20 cellular contexts compared by ENCODE assay signal in genomic region chr5:9062873-9063272, GRCh38.
A peak's percentile ranks its signal among the peaks of the same experiment; 100 is the strongest.
DNase-seq lines count a peak whose midpoint lies in the region; ATAC-seq and TF ChIP-seq lines count a peak whose summit lies in the region.
"Had no signal": no experiment of that assay in that cellular context is flagged by ENCODE, and none has a peak within 500 bp of the region (broad histone marks: within the 10 kb centered on the region; RNA-seq: fewer than 3 reads in every experiment).

No MANE protein-coding gene starts in this region.

- TF ChIP-seq POLR2A in IMR-90 (IDR thresholded peaks at IDR 0.05; ENCODE audit: low read depth, low read length): no peak

- H3K4me3 ChIP-seq in IMR-90 (ENCODE audit: insufficient read depth, low read depth, low read length) (no peak overlapping the region), upper lobe of right lung (no peak overlapping the region)
- H3K4me3 ChIP-seq: prostate gland, SJCRH30, suprapubic skin had no signal

- H3K4me1 ChIP-seq in IMR-90 (ENCODE audit: control insufficient read depth, insufficient read depth, low read length) (peaks cover 16% of the 10 kb centered on the region), upper lobe of right lung (peaks cover 3% of the 10 kb centered on the region)
- H3K4me1 ChIP-seq: prostate gland, SJCRH30 had no signal

- H3K27ac ChIP-seq in IMR-90 (ENCODE audit: insufficient read depth, low read length) (no peak overlapping the region), upper lobe of right lung (peak overlapping the region; percentile 59)
- H3K27ac ChIP-seq: prostate gland, SJCRH30, suprapubic skin had no signal

- 0 out of 2 replicates have a peak overlapping the region, but pooled peaks have one; percentile 19 for H3K14ac ChIP-seq in IMR-90 (replicated peaks; ENCODE audit: low read depth, low read length)

- TF ChIP-seq CTCF in IMR-90 (conservative IDR thresholded peaks at IDR 0.05; ENCODE audit: low read depth, low read length): no peak
- no peak for TF ChIP-seq CTCF in upper lobe of right lung (IDR thresholded peaks at IDR 0.05)

- H2BK15ac ChIP-seq in IMR-90 (ENCODE audit: low read depth, low read length): peak overlapping the region; percentile 58

- POLR2A ChIA-PET in IMR-90 (lab: Charles Lee; ENCODE audit: unreplicated experiment): no interaction called here

- CTCF ChIA-PET in IMR-90 (lab: Yijun Ruan, JAX): interaction anchor here (0.9 kb wide), 1 partner anchor 16 kb away, joined by 3 read pairs; no protein-coding TSS in a partner anchor

- H3K9me1 ChIP-seq in IMR-90 (ENCODE audit: insufficient read depth, low read length): peaks cover 13% of the 10 kb centered on the region

- peak overlapping the region; percentile 16; the same call in 1 of the 2 replicates for H2BK120ac ChIP-seq in IMR-90 (ENCODE audit: low read depth, low read length)

- H2BK20ac ChIP-seq in IMR-90 (ENCODE audit: low read depth, low read length): peak overlapping the region; percentile 55; the same call in 1 of the 2 replicates

- intact Hi-C loops in IMR-90 (cut with micrococcal nuclease) (loop anchor here (10.0 kb wide), 1 partner anchor 482 kb away; the partner anchor contains the start of gene SEMA5A), upper lobe of right lung (cut with DNase I) (no loop called here)

- no peak for DNase-seq in IMR-90
- DNase-seq in upper lobe of right lung: no peak
- DNase-seq in H4 (ENCODE audit: low spot score): no peak
- DNase-seq in globus pallidus (ENCODE audit: low spot score): no peak
- DNase-seq: activated B cell treated with CpG ODN at 0.5 μM for 24 hours; activated CD8-positive, alpha-beta T cell treated with anti-CD3 and anti-CD28 coated beads, Interleukin-2, amount 10 ng/mL, durations not matched to agents 7 days and 5 days; activated T-cell treated with anti-CD3 and anti-CD28 coated beads, Interleukin-2, amount 50 U/mL, for 48 hours; Calu3; HFFc6; left cardiac atrium; NCI-H69; SJCRH30; small intestine; stimulated activated CD4-positive, alpha-beta T cell treated with anti-CD3 and anti-CD28 coated beads, Interleukin-4, amount 100 ng/mL, for 4 hours; T-helper 17 cell had no signal

- no TSS peak for BruUV-seq in IMR-90 (replicated peaks; lab: Mats Ljungman, UMichigan)

- peak overlapping the region; percentile 9; the same call in 1 of the 2 replicates for H4K5ac ChIP-seq in IMR-90 (ENCODE audit: low read depth, low read length)

- H3K9ac ChIP-seq in IMR-90 (ENCODE audit: low read depth, low read length): no peak overlapping the region

- no peak overlapping the region for H2AFZ ChIP-seq in IMR-90 (replicated peaks; ENCODE audit: low read length, poor library complexity)

- H3K23ac ChIP-seq in IMR-90 (ENCODE audit: low read depth, low read length): no peak overlapping the region

- H3K56ac ChIP-seq in IMR-90 (ENCODE audit: extremely low read depth, insufficient read depth, low read length): no peak overlapping the region

- no peak overlapping the region for H2BK5ac ChIP-seq in IMR-90 (ENCODE audit: low read depth, low read length, poor library complexity, severe bottlenecking)

- no peak for TF ChIP-seq RAD21 in IMR-90 (IDR thresholded peaks at IDR 0.05; ENCODE audit: low read length)

- no peaks in the 10 kb centered on the region for H3K27me3 ChIP-seq in IMR-90 (ENCODE audit: control insufficient read depth, insufficient read depth, low read length)
- no peaks in the 10 kb centered on the region for H3K27me3 ChIP-seq in upper lobe of right lung
- H3K27me3 ChIP-seq: SJCRH30, suprapubic skin had no signal

- H4K8ac ChIP-seq in IMR-90 (ENCODE audit: low read depth in 2 of 2, low read length in 2 of 2): no peak overlapping the region

- H4K20me1 ChIP-seq in IMR-90 (ENCODE audit: insufficient read depth, low read length): no peaks in the 10 kb centered on the region

- no CpG with 5 or more reads among the region's 11 CpGs for WGBS in IMR-90 (ENCODE audit: extremely low coverage in 2 of 2, insufficient read length in 1 of 2), 2 experiments

- H2AK9ac ChIP-seq in IMR-90 (replicated peaks; ENCODE audit: low read depth, low read length, poor library complexity): no peak overlapping the region

- no peak overlapping the region for H3K4me2 ChIP-seq in IMR-90 (ENCODE audit: low read depth, low read length)

- H2AK5ac ChIP-seq in IMR-90 (ENCODE audit: low read depth, low read length): peak overlapping the region; percentile 59

- H3K4ac ChIP-seq in IMR-90 (ENCODE audit: low read depth, low read length): peak overlapping the region; percentile 3

- peak overlapping the region; percentile 50 for H4K91ac ChIP-seq in IMR-90 (ENCODE audit: insufficient read depth, low read depth, low read length)

- peak overlapping the region; percentile 7 for H3K18ac ChIP-seq in IMR-90 (ENCODE audit: low read depth, low read length)

- H3K9me3 ChIP-seq in IMR-90 (ENCODE audit: control insufficient read depth, insufficient read depth, low read length) (no peaks in the 10 kb centered on the region), upper lobe of right lung (no peaks in the 10 kb centered on the region)
- H3K9me3 ChIP-seq: prostate gland, SJCRH30, suprapubic skin had no signal

- ATAC-seq in GM18868 (IDR thresholded peaks at IDR 0.05; ENCODE audit: unreplicated experiment) (peak; percentile 78), HG02678 (IDR thresholded peaks at IDR 0.05; ENCODE audit: unreplicated experiment) (peak; percentile 58), IMR-90 (ENCODE audit: low read depth) (no peak), upper lobe of right lung (peak; percentile 30), GM18517 (IDR thresholded peaks at IDR 0.05; ENCODE audit: unreplicated experiment) (no peak)
- ATAC-seq: activated CD8-positive, alpha-beta T cell treated with anti-CD3 and anti-CD28 coated beads, Interleukin-2, amount 10 ng/mL, durations not matched to agents 7 days and 5 days; left cardiac atrium; T-helper 17 cell had no signal

- H3K36me3 ChIP-seq in IMR-90 (ENCODE audit: control insufficient read depth, insufficient read depth, low read length): peaks cover 16% of the 10 kb centered on the region
- H3K36me3 ChIP-seq in upper lobe of right lung: no peaks in the 10 kb centered on the region
- H3K36me3 ChIP-seq: prostate gland, SJCRH30, suprapubic skin had no signal

- dilution Hi-C loops in IMR-90 (cut with HindIII; ENCODE audit: low sequenced_read_pairs, unreplicated experiment): no loop called here

- peaks cover 0 to 25% of the 10 kb centered on the region in 2 experiments; a peak in 2 of 4 replicates for H3K79me1 ChIP-seq in IMR-90 (ENCODE audit: low read depth in 1 of 2, low read length in 2 of 2)

- in situ Hi-C loops in IMR-90 (cut with MboI; ENCODE audit: low sequenced_read_pairs): loop anchor here (25.0 kb wide), 1 partner anchor 1176 kb away; no protein-coding TSS in a partner anchor

TF ChIP-seq in IMR-90, 13 proteins besides CTCF, POLR2A, EP300 and RAD21:
- TF ChIP-seq NFE2L2 (IDR thresholded peaks at IDR 0.05; ENCODE audit: low read depth, low read length) (no peak), MAZ (IDR thresholded peaks at IDR 0.05; ENCODE audit: borderline replicate concordance, low read depth, low read length) (no peak), CEBPB (IDR thresholded peaks at IDR 0.05; ENCODE audit: low read depth, low read length) (no peak), FOS (IDR thresholded peaks at IDR 0.05; ENCODE audit: low read depth, low read length) (no peak), CHD1 (IDR thresholded peaks at IDR 0.05; ENCODE audit: low read depth, low read length) (no peak), USF2 (IDR thresholded peaks at IDR 0.05; ENCODE audit: low read depth, low read length) (no peak), RFX5 (IDR thresholded peaks at IDR 0.05; ENCODE audit: low read depth, low read length) (no peak), MXI1 (IDR thresholded peaks at IDR 0.05; ENCODE audit: borderline replicate concordance, low read depth, low read length) (no peak)

Comparison
In these comparisons a context has a peak if more than half of its experiments do, and no peak if none do; other contexts are left out.
1. ATAC-seq: peak in GM18868 (single experiment), HG02678 (single experiment) and upper lobe of right lung (single experiment); none in IMR-90 (single experiment) and GM18517 (single experiment).